ENCODE assay signal across 14 cellular contexts in genomic region chr7:67589178-67589577, GRCh38.
A peak's percentile ranks its signal among the peaks of the same experiment; 100 is the strongest.
DNase-seq lines count a peak whose midpoint lies in the region; ATAC-seq and TF ChIP-seq lines count a peak whose summit lies in the region.
"Had no signal": no experiment of that assay in that cellular context is flagged by ENCODE, and none has a peak within 500 bp of the region (broad histone marks: within the 10 kb centered on the region; RNA-seq: fewer than 3 reads in every experiment).

No MANE protein-coding gene starts in this region.

- H3K9me3 Mint-ChIP-seq in glutamatergic neuron (ENCODE audit: unreplicated experiment), result peaks cover 13% of the 10 kb centered on the region

- TF ChIP-seq CTCF in glutamatergic neuron (IDR thresholded peaks at IDR 0.05; ENCODE audit: partially characterized antibody, unreplicated experiment), result no peak

- peak overlapping the region; percentile 97 for H3K27ac Mint-ChIP-seq in glutamatergic neuron (ENCODE audit: unreplicated experiment)
- H3K27ac Mint-ChIP-seq: B cell; CD4-positive, alpha-beta T cell; HFFc6 had no signal

- H3K4me1 Mint-ChIP-seq in glutamatergic neuron (ENCODE audit: low read depth, unreplicated experiment), result peaks cover 25% of the 10 kb centered on the region
- H3K4me1 Mint-ChIP-seq: B cell had no signal

- H3K36me3 Mint-ChIP-seq in glutamatergic neuron (ENCODE audit: unreplicated experiment), result peaks cover 8% of the 10 kb centered on the region

- ATAC-seq in HG03095 (IDR thresholded peaks at IDR 0.05; ENCODE audit: unreplicated experiment), result no peak

- peak; percentile 50 for DNase-seq in NCI-H82 (lab: John Stamatoyannopoulos, UW)
- DNase-seq in NCI-H82 treated with DMSO at 0.1 percent for 48 hours (lab: John Stamatoyannopoulos, UW; ENCODE audit: unreplicated experiment), result no peak
- DNase-seq in NCI-H1694 treated with DMSO at 0.1 percent for 48 hours (lab: John Stamatoyannopoulos, UW), result peak; percentile 97
- DNase-seq in glutamatergic neuron, result peak; percentile 23
- no peak for DNase-seq in EL
- no peak for DNase-seq in NCI-H2171 treated with DMSO at 0.1 percent for 48 hours (lab: John Stamatoyannopoulos, UW)
- DNase-seq: ACHN; CD4-positive, alpha-beta T cell; DND-41; HCEC 1CT; HFFc6; KBM-7 had no signal

- peak overlapping the region; percentile 61 for H3K4me3 Mint-ChIP-seq in glutamatergic neuron (ENCODE audit: unreplicated experiment)
- H3K4me3 Mint-ChIP-seq: B cell; CD4-positive, alpha-beta T cell; HFFc6 had no signal

- H3K27me3 Mint-ChIP-seq in glutamatergic neuron (ENCODE audit: unreplicated experiment), result peaks cover 10% of the 10 kb centered on the region
- H3K27me3 Mint-ChIP-seq: B cell; CD4-positive, alpha-beta T cell had no signal

Comparison
In these comparisons a context has a peak if more than half of its experiments do, and no peak if none do; other contexts are left out.
1. DNase-seq: peak in NCI-H82 (single experiment), NCI-H1694 treated with DMSO at 0.1 percent for 48 hours (single experiment) and glutamatergic neuron (single experiment); none in NCI-H82 treated with DMSO at 0.1 percent for 48 hours (single experiment), EL (single experiment) and NCI-H2171 treated with DMSO at 0.1 percent for 48 hours (single experiment).